Comparison of ENCODE assay signal across 17 cellular contexts in the genomic region with DNA sequence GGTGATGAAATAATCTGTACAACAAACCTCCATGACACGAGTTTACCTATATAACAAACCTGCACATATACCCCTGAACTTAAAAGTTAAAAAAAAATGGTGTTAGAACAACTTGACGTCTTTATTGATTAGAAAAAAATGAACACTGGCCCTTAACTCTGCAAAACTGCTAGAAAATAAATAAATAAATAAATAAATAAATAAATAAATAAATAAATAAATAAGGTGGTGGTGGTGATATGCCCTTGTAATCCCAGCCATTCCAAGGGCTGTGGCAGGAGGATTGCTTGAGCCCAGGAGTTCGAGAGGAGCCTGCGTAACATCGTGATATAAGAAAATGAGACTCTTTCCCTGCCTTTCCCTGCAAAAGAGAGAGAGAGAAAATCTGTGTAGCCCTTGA. TPM values are rescaled to one million over a fixed set of nuclear protein-coding genes. Genes with fewer than 3 reads are reported as not detected.
A peak's percentile ranks its signal among the peaks of the same experiment; 100 is the strongest.
DNase-seq lines count a peak whose midpoint lies in the region; ATAC-seq, FAIRE-seq and TF ChIP-seq lines count a peak whose summit lies in the region.
"Had no signal": no experiment of that assay in that cellular context is flagged by ENCODE, and none has a peak within 500 bp of the region (broad histone marks: within the 10 kb centered on the region; RNA-seq: fewer than 3 reads in every experiment).

No MANE protein-coding gene starts in this region.

- H3K27me3 Mint-ChIP-seq in activated CD4-positive, alpha-beta T cell treated with anti-CD3 and anti-CD28 coated beads, Interleukin-2, amount 10 ng/mL, durations not matched to agents 24 days and 14 days, result no peaks in the 10 kb centered on the region
- H3K27me3 Mint-ChIP-seq in activated CD4-positive, alpha-beta T cell treated with anti-CD3 and anti-CD28 coated beads for 36 hours, result no peaks in the 10 kb centered on the region
- no peaks in the 10 kb centered on the region for H3K27me3 Mint-ChIP-seq in astrocyte (ENCODE audit: low read depth, unreplicated experiment)
- H3K27me3 Mint-ChIP-seq: B cell had no signal

- no peaks in the 10 kb centered on the region for H3K9me2 ChIP-seq in GM23248 (ENCODE audit: insufficient read depth)

- H3K4me1 ChIP-seq in GM23248 (ENCODE audit: insufficient read depth), result peaks cover 18% of the 10 kb centered on the region
- peaks cover 16% of the 10 kb centered on the region for H3K4me1 ChIP-seq in astrocyte (ENCODE audit: insufficient read depth, low read length)
- peaks cover 32% of the 10 kb centered on the region for H3K4me1 ChIP-seq in osteoblast (ENCODE audit: insufficient read depth, low read length)
- H3K4me1 ChIP-seq: HAP-1 had no signal

- no peak for ATAC-seq in activated CD4-positive, alpha-beta T cell treated with anti-CD3 and anti-CD28 coated beads for 36 hours
- ATAC-seq in HG02885 (IDR thresholded peaks at IDR 0.05; ENCODE audit: poor library complexity, unreplicated experiment) (no peak), left cardiac atrium (no peak)
- ATAC-seq: CD8-positive, alpha-beta T cell; GM12878 had no signal

- CTCF ChIA-PET in activated CD4-positive, alpha-beta T cell treated with anti-CD3 and anti-CD28 coated beads for 36 hours (lab: Charles Lee), result interaction anchor here (0.8 kb wide), 1 partner anchor 9 kb away, joined by 3 read pairs; no protein-coding TSS in a partner anchor

- peaks cover 47% of the 10 kb centered on the region for H3K4me1 Mint-ChIP-seq in activated CD4-positive, alpha-beta T cell treated with anti-CD3 and anti-CD28 coated beads, Interleukin-2, amount 10 ng/mL, durations not matched to agents 24 days and 14 days
- H3K4me1 Mint-ChIP-seq in activated CD4-positive, alpha-beta T cell treated with anti-CD3 and anti-CD28 coated beads for 36 hours, result peaks cover 61% of the 10 kb centered on the region
- peaks cover 35% of the 10 kb centered on the region for H3K4me1 Mint-ChIP-seq in astrocyte (ENCODE audit: low read depth, unreplicated experiment)

- H3K27me3 ChIP-seq in GM23248 (replicated peaks; ENCODE audit: insufficient read depth), result no peaks in the 10 kb centered on the region
- H3K27me3 ChIP-seq in astrocyte (ENCODE audit: insufficient read depth, low read length), result no peaks in the 10 kb centered on the region
- no peaks in the 10 kb centered on the region for H3K27me3 ChIP-seq in osteoblast (ENCODE audit: insufficient read depth, low read length)
- H3K27me3 ChIP-seq: BLaER1 treated with 17β-estradiol and CSF1 and Interleukin-3, amounts not matched to agents 10 nM and 100 nM had no signal

- H3K36me3 ChIP-seq in GM23248 (ENCODE audit: low read depth) (peaks cover 9% of the 10 kb centered on the region; the same call in 1 of the 2 replicates), astrocyte (ENCODE audit: insufficient read depth, low read length) (peaks cover 20% of the 10 kb centered on the region), osteoblast (ENCODE audit: insufficient read depth, low read length) (peaks cover 23% of the 10 kb centered on the region)

- no peak for FAIRE-seq in astrocyte (lab: Jason Lieb, UNC)
- FAIRE-seq: GM12878, GM19239 had no signal

- no peak overlapping the region for H3K9ac ChIP-seq in GM23248
- H3K9ac ChIP-seq in astrocyte (ENCODE audit: low read length), result no peak overlapping the region
- H3K9ac ChIP-seq: BLaER1 treated with 17β-estradiol and CSF1 and Interleukin-3, amounts not matched to agents 10 nM and 100 nM had no signal

- POLR2A ChIA-PET in activated CD4-positive, alpha-beta T cell treated with anti-CD3 and anti-CD28 coated beads for 36 hours (lab: Charles Lee), result no interaction called here

- no peak overlapping the region for H2AFZ ChIP-seq in GM23248
- H2AFZ ChIP-seq in astrocyte (ENCODE audit: low read depth, low read length), result no peak overlapping the region
- no peak overlapping the region for H2AFZ ChIP-seq in osteoblast (ENCODE audit: low read length)

- H3K27ac ChIP-seq in GM23248 (peak overlapping the region; percentile 68; the same call in 1 of the 2 replicates), astrocyte (ENCODE audit: low read depth, low read length) (no peak overlapping the region), osteoblast (ENCODE audit: low read depth, low read length) (peak overlapping the region; percentile 87)
- H3K27ac ChIP-seq: 22Rv1; BLaER1 treated with 17β-estradiol and CSF1 and Interleukin-3, amounts not matched to agents 10 nM and 100 nM had no signal

- WGBS in GM23248 (ENCODE audit: low coverage in 1 of 2, low lambda C conversion rate in 2 of 2, missing lambda C conversion rate in 2 of 2), 2 experiments, result 92 to 94% methylated on average over 5 of the region's 5 CpGs

- H4K20me1 ChIP-seq in GM23248 (ENCODE audit: insufficient read depth) (peaks cover 20% of the 10 kb centered on the region; the same call in 1 of the 2 replicates), astrocyte (ENCODE audit: insufficient read depth, low read length) (peaks cover 87% of the 10 kb centered on the region), osteoblast (ENCODE audit: insufficient read depth, low read length) (peaks cover 33% of the 10 kb centered on the region)

- peaks cover 69% of the 10 kb centered on the region for H3K36me3 Mint-ChIP-seq in activated CD4-positive, alpha-beta T cell treated with anti-CD3 and anti-CD28 coated beads, Interleukin-2, amount 10 ng/mL, durations not matched to agents 24 days and 14 days (ENCODE audit: low read depth)
- peaks cover 55% of the 10 kb centered on the region for H3K36me3 Mint-ChIP-seq in activated CD4-positive, alpha-beta T cell treated with anti-CD3 and anti-CD28 coated beads for 36 hours (ENCODE audit: low read depth)
- H3K36me3 Mint-ChIP-seq in astrocyte (ENCODE audit: low read depth, unreplicated experiment), result peaks cover 13% of the 10 kb centered on the region

- H3K79me2 ChIP-seq in GM23248 (ENCODE audit: insufficient read depth) (peaks cover 94% of the 10 kb centered on the region), astrocyte (ENCODE audit: insufficient read depth, low read length) (peaks cover 97% of the 10 kb centered on the region), osteoblast (ENCODE audit: insufficient read depth, low read length) (peaks cover 95% of the 10 kb centered on the region)

- H3K4me2 ChIP-seq in GM23248 (ENCODE audit: unreplicated experiment) (no peak overlapping the region), astrocyte (ENCODE audit: low read length) (no peak overlapping the region), osteoblast (ENCODE audit: insufficient read depth, low read length) (no peak overlapping the region)
- H3K4me2 ChIP-seq: BLaER1 treated with 17β-estradiol and CSF1 and Interleukin-3, amounts not matched to agents 10 nM and 100 nM had no signal

- TF ChIP-seq CTCF in astrocyte (IDR thresholded peaks at IDR 0.05; ENCODE audit: insufficient read depth, low read depth, low read length) (no peak), osteoblast (IDR thresholded peaks at IDR 0.05; ENCODE audit: extremely low read depth, low read depth, low read length) (no peak)

- no peaks in the 10 kb centered on the region for H3K9me3 ChIP-seq in GM23248 (ENCODE audit: low read depth)
- H3K9me3 ChIP-seq in astrocyte (ENCODE audit: insufficient read depth, low read depth, low read length), result no peaks in the 10 kb centered on the region
- no peaks in the 10 kb centered on the region for H3K9me3 ChIP-seq in osteoblast (ENCODE audit: low read depth, low read length)
- H3K9me3 ChIP-seq: HAP-1 had no signal

- intact Hi-C loops in activated CD4-positive, alpha-beta T cell treated with anti-CD3 and anti-CD28 coated beads, Interleukin-2, amount 10 ng/mL, durations not matched to agents 24 days and 14 days (cut with micrococcal nuclease), result no loop called here
- intact Hi-C loops in activated CD4-positive, alpha-beta T cell treated with anti-CD3 and anti-CD28 coated beads for 36 hours (cut with DNase I, micrococcal nuclease), result no loop called here
- intact Hi-C loops in left cardiac atrium (cut with DNase I), result no loop called here

- no peak for DNase-seq in activated CD4-positive, alpha-beta T cell treated with anti-CD3 and anti-CD28 coated beads, Interleukin-2, amount 10 ng/mL, durations not matched to agents 24 days and 14 days
- DNase-seq in activated CD4-positive, alpha-beta T cell treated with anti-CD3 and anti-CD28 coated beads for 36 hours, result no peak
- DNase-seq in GM23248, result no peak
- no peak for DNase-seq in astrocyte (ENCODE audit: low read depth)
- DNase-seq in osteoblast (ENCODE audit: insufficient read length, low spot score, missing footprints), result no peak
- DNase-seq in left cardiac atrium, result no peak
- no peak for DNase-seq in SKM-1 (lab: John Stamatoyannopoulos, UW; ENCODE audit: unreplicated experiment)
- DNase-seq: Calu3; CD8-positive, alpha-beta T cell; DMS79 treated with DMSO at 0.1 percent for 48 hours had no signal

- H3K4me3 Mint-ChIP-seq in activated CD4-positive, alpha-beta T cell treated with anti-CD3 and anti-CD28 coated beads, Interleukin-2, amount 10 ng/mL, durations not matched to agents 24 days and 14 days, result no peak overlapping the region
- no peak overlapping the region for H3K4me3 Mint-ChIP-seq in activated CD4-positive, alpha-beta T cell treated with anti-CD3 and anti-CD28 coated beads for 36 hours
- no peak overlapping the region for H3K4me3 Mint-ChIP-seq in astrocyte (ENCODE audit: unreplicated experiment)
- H3K4me3 Mint-ChIP-seq: B cell; CD8-positive, alpha-beta T cell had no signal

- peaks cover 2% of the 10 kb centered on the region for H3K9me3 Mint-ChIP-seq in activated CD4-positive, alpha-beta T cell treated with anti-CD3 and anti-CD28 coated beads, Interleukin-2, amount 10 ng/mL, durations not matched to agents 24 days and 14 days
- peaks cover 3% of the 10 kb centered on the region for H3K9me3 Mint-ChIP-seq in activated CD4-positive, alpha-beta T cell treated with anti-CD3 and anti-CD28 coated beads for 36 hours (ENCODE audit: low read depth)
- H3K9me3 Mint-ChIP-seq in astrocyte (ENCODE audit: unreplicated experiment), result no peaks in the 10 kb centered on the region
- H3K9me3 Mint-ChIP-seq: CD8-positive, alpha-beta T cell had no signal

- H3K27ac Mint-ChIP-seq in activated CD4-positive, alpha-beta T cell treated with anti-CD3 and anti-CD28 coated beads, Interleukin-2, amount 10 ng/mL, durations not matched to agents 24 days and 14 days, result peak overlapping the region; percentile 42
- no peak overlapping the region for H3K27ac Mint-ChIP-seq in activated CD4-positive, alpha-beta T cell treated with anti-CD3 and anti-CD28 coated beads for 36 hours
- H3K27ac Mint-ChIP-seq in astrocyte (ENCODE audit: unreplicated experiment), result peak overlapping the region; percentile 36
- H3K27ac Mint-ChIP-seq: B cell had no signal

- in situ Hi-C loops in GM23248 (cut with MboI), result no loop called here

- no peak overlapping the region for H3K4me3 ChIP-seq in GM23248
- no peak overlapping the region for H3K4me3 ChIP-seq in astrocyte (ENCODE audit: insufficient read depth, low read depth, low read length)
- no peak overlapping the region for H3K4me3 ChIP-seq in osteoblast (ENCODE audit: insufficient read depth, low read length)
- H3K4me3 ChIP-seq: BLaER1 treated with 17β-estradiol and CSF1 and Interleukin-3, amounts not matched to agents 10 nM and 100 nM; GM12878; HAP-1 had no signal

- peaks cover 25% of the 10 kb centered on the region for H3F3A ChIP-seq in GM23248 (ENCODE audit: insufficient read depth)

RNA-seq across cellular contexts. Expression of gene TOP1, which starts 30.6 kb away (rescaled TPM):
- total RNA-seq in activated CD4-positive, alpha-beta T cell treated with anti-CD3 and anti-CD28 coated beads, Interleukin-2, amount 10 ng/mL, durations not matched to agents 24 days and 14 days, result 117 TPM in 2 replicates
- 100 to 1,000 TPM; 111 to 124 TPM for total RNA-seq in activated CD4-positive, alpha-beta T cell treated with anti-CD3 and anti-CD28 coated beads for 36 hours
- total RNA-seq in GM23248 (2014; rRNA removed; shearing (Covaris generic)), result 7.2 and 9.0 TPM in 2 replicates
- 17.9 and 18.2 TPM in 2 replicates for polyA plus RNA-seq in GM23248 (2016; fragmentation: Nextera tagmentation; extraction: Ambion mirVana)
- total RNA-seq in astrocyte, result 55.9 and 63.5 TPM in 2 replicates
- total RNA-seq in osteoblast, result 9.4 and 10.5 TPM in 2 replicates
- 10 to 100 TPM; 26.8 to 30.4 TPM for total RNA-seq in left cardiac atrium
